25 cellular contexts compared by ENCODE assay signal in genomic region chr6:18473765-18474164, GRCh38.
DNase-seq lines count a peak whose midpoint lies in the region; ATAC-seq, FAIRE-seq and TF ChIP-seq lines count a peak whose summit lies in the region.
"Had no signal": no experiment of that assay in that cellular context is flagged by ENCODE, and none has a peak within 500 bp of the region (broad histone marks: within the 10 kb centered on the region; RNA-seq: fewer than 3 reads in every experiment).

No MANE protein-coding gene starts in this region.

- peak; percentile 23 for DNase-seq in GM10248 (ENCODE audit: extremely low spot score)
- no peak for DNase-seq in activated B cell treated with CpG ODN at 0.5 μM for 24 hours
- no peak for DNase-seq in DMS79 (lab: John Stamatoyannopoulos, UW)
- no peak for DNase-seq in frontal cortex (ENCODE audit: low spot score in 2 of 2)
- no peak for DNase-seq in glutamatergic neuron
- DNase-seq: activated CD4-positive, alpha-beta memory T cell treated with anti-CD3 and anti-CD28 coated beads for 36 hours; activated CD4-positive, CD25-positive, alpha-beta regulatory T cell; activated naive CD8-positive, alpha-beta T cell treated with anti-CD3 and anti-CD28 coated beads, Interleukin-2, amount 10 ng/mL, durations not matched to agents 7 days and 5 days; C1 segment of cervical spinal cord; effector CD4-positive, alpha-beta T cell; erythroblast; foreskin fibroblast; GM23248; left ventricle myocardium superior; midbrain; NCI-H1417; NCI-H510A treated with DMSO at 0.1 percent for 48 hours; NK-92 treated with Interleukin-12 subunit alpha and Interleukin-12 subunit beta, amount 100 ng/mL, for 24 hours; right lobe of liver; stimulated activated CD4-positive, alpha-beta T cell treated with anti-CD3 and anti-CD28 coated beads, Interleukin-15, amount 100 ng/mL, for 24 hours; T-helper 9 cell had no signal

- H3K4me3 Mint-ChIP-seq in activated B cell treated with CpG ODN at 0.5 μM for 24 hours (no peak overlapping the region), glutamatergic neuron (ENCODE audit: unreplicated experiment) (no peak overlapping the region)
- H3K4me3 Mint-ChIP-seq: activated CD4-positive, alpha-beta memory T cell treated with anti-CD3 and anti-CD28 coated beads for 36 hours; activated naive CD8-positive, alpha-beta T cell treated with anti-CD3 and anti-CD28 coated beads, Interleukin-2, amount 10 ng/mL, durations not matched to agents 7 days and 5 days; nephron had no signal

- H3K36me3 Mint-ChIP-seq in activated B cell treated with CpG ODN at 0.5 μM for 24 hours (ENCODE audit: low read depth) (peaks cover under 1% of the 10 kb centered on the region), glutamatergic neuron (ENCODE audit: unreplicated experiment) (no peaks in the 10 kb centered on the region)
- H3K36me3 Mint-ChIP-seq: activated CD4-positive, alpha-beta memory T cell treated with anti-CD3 and anti-CD28 coated beads for 36 hours; activated naive CD8-positive, alpha-beta T cell treated with anti-CD3 and anti-CD28 coated beads, Interleukin-2, amount 10 ng/mL, durations not matched to agents 7 days and 5 days had no signal

- H3K4me1 Mint-ChIP-seq in activated B cell treated with CpG ODN at 0.5 μM for 24 hours (peaks cover 38% of the 10 kb centered on the region), glutamatergic neuron (ENCODE audit: low read depth, unreplicated experiment) (peaks cover 3% of the 10 kb centered on the region)

- H3K9me3 Mint-ChIP-seq in activated B cell treated with CpG ODN at 0.5 μM for 24 hours (no peaks in the 10 kb centered on the region), glutamatergic neuron (ENCODE audit: unreplicated experiment) (no peaks in the 10 kb centered on the region)
- H3K9me3 Mint-ChIP-seq: activated CD4-positive, alpha-beta memory T cell treated with anti-CD3 and anti-CD28 coated beads for 36 hours; nephron had no signal

- CTCF ChIA-PET in GM10248 (lab: Yijun Ruan, JAX) = interaction anchor here (1.0 to 1.6 kb wide), 3 partner anchors 11 to 28 kb away, joined by 3 read pairs; no protein-coding TSS in a partner anchor
- CTCF ChIA-PET in activated B cell treated with CpG ODN at 0.5 μM for 24 hours (lab: Charles Lee) = no interaction called here

- H3K27ac Mint-ChIP-seq in activated B cell treated with CpG ODN at 0.5 μM for 24 hours (no peak overlapping the region), glutamatergic neuron (ENCODE audit: unreplicated experiment) (no peak overlapping the region)
- H3K27ac Mint-ChIP-seq: activated CD4-positive, alpha-beta memory T cell treated with anti-CD3 and anti-CD28 coated beads for 36 hours; activated naive CD8-positive, alpha-beta T cell treated with anti-CD3 and anti-CD28 coated beads, Interleukin-2, amount 10 ng/mL, durations not matched to agents 7 days and 5 days had no signal

- intact Hi-C loops in activated B cell treated with CpG ODN at 0.5 μM for 24 hours (cut with micrococcal nuclease) = loop anchor here (10.0 kb wide), 1 partner anchor 489 kb away; the partner anchor contains the start of gene KIF13A

- peak; percentile 55 for ATAC-seq in GM21717 (IDR thresholded peaks at IDR 0.05; ENCODE audit: unreplicated experiment)
- peak; percentile 53 for ATAC-seq in HG03432 (IDR thresholded peaks at IDR 0.05; ENCODE audit: unreplicated experiment)
- peak; percentile 25 for ATAC-seq in activated B cell treated with CpG ODN at 0.5 μM for 24 hours (ENCODE audit: low read depth)
- ATAC-seq in HG03571 (IDR thresholded peaks at IDR 0.05; ENCODE audit: unreplicated experiment) = no peak
- ATAC-seq: left ventricle myocardium superior, right lobe of liver had no signal

- POLR2A ChIA-PET in GM10248 (lab: Yijun Ruan, JAX) = interaction anchor here (0.5 kb wide), 1 partner anchor 1854 kb away, joined by 3 read pairs; no protein-coding TSS in a partner anchor
- POLR2A ChIA-PET in activated B cell treated with CpG ODN at 0.5 μM for 24 hours (lab: Charles Lee) = interaction anchor here (0.6 kb wide), 1 partner anchor 33 kb away, joined by 4 read pairs; no protein-coding TSS in a partner anchor

- H3K27me3 Mint-ChIP-seq in activated B cell treated with CpG ODN at 0.5 μM for 24 hours (no peaks in the 10 kb centered on the region), glutamatergic neuron (ENCODE audit: unreplicated experiment) (no peaks in the 10 kb centered on the region)

- no peak for FAIRE-seq in frontal cortex (lab: Jason Lieb, UNC)

- TF ChIP-seq CTCF in GM10248 (IDR thresholded peaks at IDR 0.05; ENCODE audit: control extremely low read depth, extremely low read depth, low read depth, missing control alignments) (no peak), activated B cell treated with CpG ODN at 0.5 μM for 24 hours (IDR thresholded peaks at IDR 0.05) (no peak), glutamatergic neuron (IDR thresholded peaks at IDR 0.05; ENCODE audit: partially characterized antibody, unreplicated experiment) (no peak)
